In genomic region chr4:146522862-146523205, GRCh38 we compare ENCODE assay signal across 8 cellular contexts. TPM values are rescaled to one million over a fixed set of nuclear protein-coding genes. Genes with fewer than 3 reads are reported as not detected.
A peak's percentile ranks its signal among the peaks of the same experiment; 100 is the strongest.
DNase-seq lines count a peak whose midpoint lies in the region; ATAC-seq and TF ChIP-seq lines count a peak whose summit lies in the region.

No MANE protein-coding gene starts in this region.

- no peak for TF ChIP-seq CTCF in AG09309 (IDR thresholded peaks at IDR 0.05; ENCODE audit: control insufficient read depth, insufficient read depth, low read depth, low read length, missing control alignments)
- TF ChIP-seq CTCF in foreskin fibroblast (IDR thresholded peaks at IDR 0.05; ENCODE audit: low read depth, low read length) = no peak
- TF ChIP-seq CTCF in retinal pigment epithelial cell (conservative IDR thresholded peaks at IDR 0.05; ENCODE audit: low read depth, low read length) = no peak

- no peak for DNase-seq in AG09309 (ENCODE audit: low read depth)
- peak; percentile 18 for DNase-seq in SK-N-DZ (ENCODE audit: low spot score)
- DNase-seq in foreskin fibroblast = peak in 1 of 2 donors; percentile 14
- no peak for DNase-seq in retinal pigment epithelial cell (ENCODE audit: low read depth)
- DNase-seq in HPDE6-E6E7 (ENCODE audit: extremely low spot score) = no peak
- DNase-seq in activated T-cell treated with anti-CD3 and anti-CD28 coated beads, Interleukin-2, amount 50 U/mL, for 1 hour = no peak

- H3K4me3 ChIP-seq in AG09309 (ENCODE audit: control insufficient read depth, low read depth, low read length) (peak overlapping the region; percentile 94), foreskin fibroblast (ENCODE audit: low read depth in 1 of 2, low read length in 2 of 2) (peak overlapping the region; percentile 68 to 81), retinal pigment epithelial cell (ENCODE audit: low read length) (peak overlapping the region; percentile 96)

- ATAC-seq in GM18909 (IDR thresholded peaks at IDR 0.05; ENCODE audit: poor library complexity, unreplicated experiment) (peak; percentile 31), HG03108 (IDR thresholded peaks at IDR 0.05; ENCODE audit: unreplicated experiment) (peak; percentile 10)

RNA-seq across cellular contexts. Expression of gene SLC10A7, which starts 1.1 kb away (rescaled TPM):
- 3.9 and 5.1 TPM in 2 replicates for polyA plus RNA-seq in SK-N-DZ (2014; cell fraction: cytosol; rRNA removed)
- polyA plus RNA-seq in SK-N-DZ (2014; cell fraction: nucleus; rRNA removed) = 3.6 TPM in 2 replicates
